1 cellular context compared by ENCODE assay signal in the genomic region with DNA sequence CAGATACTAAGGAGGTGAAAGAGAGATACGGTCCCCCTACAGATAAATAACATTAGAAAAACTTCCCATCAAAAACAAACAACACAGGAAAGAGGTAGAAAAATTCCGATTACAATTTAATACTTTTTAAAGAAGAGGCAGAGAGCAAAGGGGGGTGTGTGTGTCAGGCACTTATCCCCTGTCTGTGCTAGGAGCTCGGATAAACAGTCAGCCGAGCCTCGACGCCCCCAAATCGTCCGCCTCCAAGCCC.
TF ChIP-seq lines count a peak whose summit lies in the region.

No MANE protein-coding gene starts in this region.

TF ChIP-seq in WTC11, 78 proteins besides CTCF, POLR2A, EP300 and RAD21 (continued from another document):
- TF ChIP-seq, protein P1, sequence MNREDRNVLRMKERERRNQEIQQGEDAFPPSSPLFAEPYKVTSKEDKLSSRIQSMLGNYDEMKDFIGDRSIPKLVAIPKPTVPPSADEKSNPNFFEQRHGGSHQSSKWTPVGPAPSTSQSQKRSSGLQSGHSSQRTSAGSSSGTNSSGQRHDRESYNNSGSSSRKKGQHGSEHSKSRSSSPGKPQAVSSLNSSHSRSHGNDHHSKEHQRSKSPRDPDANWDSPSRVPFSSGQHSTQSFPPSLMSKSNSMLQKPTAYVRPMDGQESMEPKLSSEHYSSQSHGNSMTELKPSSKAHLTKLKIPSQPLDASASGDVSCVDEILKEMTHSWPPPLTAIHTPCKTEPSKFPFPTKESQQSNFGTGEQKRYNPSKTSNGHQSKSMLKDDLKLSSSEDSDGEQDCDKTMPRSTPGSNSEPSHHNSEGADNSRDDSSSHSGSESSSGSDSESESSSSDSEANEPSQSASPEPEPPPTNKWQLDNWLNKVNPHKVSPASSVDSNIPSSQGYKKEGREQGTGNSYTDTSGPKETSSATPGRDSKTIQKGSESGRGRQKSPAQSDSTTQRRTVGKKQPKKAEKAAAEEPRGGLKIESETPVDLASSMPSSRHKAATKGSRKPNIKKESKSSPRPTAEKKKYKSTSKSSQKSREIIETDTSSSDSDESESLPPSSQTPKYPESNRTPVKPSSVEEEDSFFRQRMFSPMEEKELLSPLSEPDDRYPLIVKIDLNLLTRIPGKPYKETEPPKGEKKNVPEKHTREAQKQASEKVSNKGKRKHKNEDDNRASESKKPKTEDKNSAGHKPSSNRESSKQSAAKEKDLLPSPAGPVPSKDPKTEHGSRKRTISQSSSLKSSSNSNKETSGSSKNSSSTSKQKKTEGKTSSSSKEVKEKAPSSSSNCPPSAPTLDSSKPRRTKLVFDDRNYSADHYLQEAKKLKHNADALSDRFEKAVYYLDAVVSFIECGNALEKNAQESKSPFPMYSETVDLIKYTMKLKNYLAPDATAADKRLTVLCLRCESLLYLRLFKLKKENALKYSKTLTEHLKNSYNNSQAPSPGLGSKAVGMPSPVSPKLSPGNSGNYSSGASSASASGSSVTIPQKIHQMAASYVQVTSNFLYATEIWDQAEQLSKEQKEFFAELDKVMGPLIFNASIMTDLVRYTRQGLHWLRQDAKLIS (CRISPR knock-in tag; IDR thresholded peaks at IDR 0.05; ENCODE audit: borderline replicate concordance) = no peak
- TF ChIP-seq OVOL2 (CRISPR knock-in tag; IDR thresholded peaks at IDR 0.05; ENCODE audit: borderline replicate concordance) = no peak
- TF ChIP-seq, protein P2, sequence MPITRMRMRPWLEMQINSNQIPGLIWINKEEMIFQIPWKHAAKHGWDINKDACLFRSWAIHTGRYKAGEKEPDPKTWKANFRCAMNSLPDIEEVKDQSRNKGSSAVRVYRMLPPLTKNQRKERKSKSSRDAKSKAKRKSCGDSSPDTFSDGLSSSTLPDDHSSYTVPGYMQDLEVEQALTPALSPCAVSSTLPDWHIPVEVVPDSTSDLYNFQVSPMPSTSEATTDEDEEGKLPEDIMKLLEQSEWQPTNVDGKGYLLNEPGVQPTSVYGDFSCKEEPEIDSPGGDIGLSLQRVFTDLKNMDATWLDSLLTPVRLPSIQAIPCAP (CRISPR knock-in tag; IDR thresholded peaks at IDR 0.05) = no peak
- no peak for TF ChIP-seq TEAD1 (CRISPR knock-in tag; IDR thresholded peaks at IDR 0.05)
TF ChIP-seq in WTC11: peak in this region for 0.
